Comparison of ENCODE assay signal across 20 cellular contexts in genomic region chr17:32954477-32954876, GRCh38. TPM values are rescaled to one million over a fixed set of nuclear protein-coding genes. Genes with fewer than 3 reads are reported as not detected.
A peak's percentile ranks its signal among the peaks of the same experiment; 100 is the strongest.
DNase-seq lines count a peak whose midpoint lies in the region; ATAC-seq and TF ChIP-seq lines count a peak whose summit lies in the region.
"Had no signal": no experiment of that assay in that cellular context is flagged by ENCODE, and none has a peak within 500 bp of the region (broad histone marks: within the 10 kb centered on the region; RNA-seq: fewer than 3 reads in every experiment).

No MANE protein-coding gene starts in this region.

- TF ChIP-seq CTCF in Peyer's patch (IDR thresholded peaks at IDR 0.05), result peak in 2 of 6 experiments; percentile 11 to 13
- no peak for TF ChIP-seq CTCF in left lung (IDR thresholded peaks at IDR 0.05)
- TF ChIP-seq CTCF in omental fat pad (IDR thresholded peaks at IDR 0.05), result no peak

- DNase-seq in Peyer's patch, result peak in 2 of 3 donors; percentile 87 to 88
- DNase-seq in left lung, result peak in 1 of 2 donors; percentile 76
- no peak for DNase-seq in omental fat pad (ENCODE audit: low spot score)
- peak; percentile 60 for DNase-seq in ureter (ENCODE audit: low spot score)
- DNase-seq in activated naive CD4-positive, alpha-beta T cell treated with anti-CD3 and anti-CD28 coated beads, Interleukin-2, amount 50 U/mL, for 16 hours, result no peak
- no peak for DNase-seq in activated effector memory CD4-positive, alpha-beta T cell treated with anti-CD3 and anti-CD28 coated beads, Interleukin-2, amount 50 U/mL, for 16 hours
- DNase-seq in activated CD4-positive, CD25-positive, alpha-beta regulatory T cell treated with anti-CD3 and anti-CD28 coated beads, Interleukin-2, amount 50 U/mL, for 72 hours, result no peak
- DNase-seq: CD4-positive, alpha-beta memory T cell; DMS79 treated with DMSO at 0.1 percent for 48 hours; HCEC 1CT; MV-4-11; NCI-H1417; NCI-H1930; NCI-H2171 treated with DMSO at 0.1 percent for 48 hours; NCI-H82; PC-3; SJCRH30 had no signal

- H3K27ac ChIP-seq in Peyer's patch (peak overlapping the region in 3 of 4 donors; percentile 24 to 83 (median 67)), left lung (no peak overlapping the region)
- H3K27ac ChIP-seq: SJCRH30 had no signal

- ATAC-seq in left lung (peak; percentile 84), omental fat pad (ENCODE audit: low FRiP score) (peak; percentile 41)
- ATAC-seq: K562, PC-3 had no signal

- H3K27me3 ChIP-seq in Peyer's patch (no peaks in the 10 kb centered on the region), left lung (peaks cover 0 to 14% of the 10 kb centered on the region in 2 donors)

- H3K4me1 ChIP-seq in Peyer's patch, result no peaks in the 10 kb centered on the region
- H3K4me1 ChIP-seq in left lung, result no peaks in the 10 kb centered on the region
- H3K4me1 ChIP-seq: SJCRH30 had no signal

- intact Hi-C loops in left lung (cut with DNase I), result no loop called here

- peak; percentile 50 to 51 for TF ChIP-seq POLR2A in Peyer's patch (IDR thresholded peaks at IDR 0.05)

- H3K9me3 ChIP-seq in Peyer's patch, result no peaks in the 10 kb centered on the region
- no peaks in the 10 kb centered on the region for H3K9me3 ChIP-seq in left lung
- H3K9me3 ChIP-seq: SJCRH30 had no signal

- H3K36me3 ChIP-seq in Peyer's patch, result no peaks in the 10 kb centered on the region
- no peaks in the 10 kb centered on the region for H3K36me3 ChIP-seq in left lung
- H3K36me3 ChIP-seq: SJCRH30 had no signal

- H3K4me3 ChIP-seq in Peyer's patch, result peak overlapping the region in 1 of 4 donors; percentile 12
- no peak overlapping the region for H3K4me3 ChIP-seq in left lung
- H3K4me3 ChIP-seq: K562, SJCRH30 had no signal

RNA-seq across cellular contexts. Expression of gene TMEM98, which starts 26.5 kb away (rescaled TPM):
- total RNA-seq in Peyer's patch (100 to 1,000 TPM in 3 of 4 donors, 10 to 100 TPM in 1; 54.5 to 351 (median 241) TPM), left lung (100 to 1,000 TPM in 1 of 2 donors, 10 to 100 TPM in 1; 57.1 to 142 TPM), omental fat pad (100 to 1,000 TPM in 1 of 4 donors, 10 to 100 TPM in 3; 44.6 to 193 (median 80.3) TPM), ureter (41.9 TPM)
- total RNA-seq: CD4-positive, alpha-beta memory T cell had no signal

RNA-seq across cellular contexts. Expression of gene SPACA3, which starts 37.2 kb away (rescaled TPM):
- total RNA-seq in Peyer's patch (not detected), left lung (not detected), omental fat pad (not detected), ureter (not detected)
- total RNA-seq: CD4-positive, alpha-beta memory T cell; G401; K562; NCI-H460; PC-3; SJCRH30 had no signal

Comparison
In these comparisons a context has a peak if more than half of its experiments do, and no peak if none do; other contexts are left out.
1. DNase-seq: peak in Peyer's patch (2 of 3) and ureter (single experiment); none in omental fat pad (single experiment), activated naive CD4-positive, alpha-beta T cell treated with anti-CD3 and anti-CD28 coated beads, Interleukin-2, amount 50 U/mL, for 16 hours (single experiment), activated effector memory CD4-positive, alpha-beta T cell treated with anti-CD3 and anti-CD28 coated beads, Interleukin-2, amount 50 U/mL, for 16 hours (single experiment) and activated CD4-positive, CD25-positive, alpha-beta regulatory T cell treated with anti-CD3 and anti-CD28 coated beads, Interleukin-2, amount 50 U/mL, for 72 hours (single experiment).
2. H3K27ac ChIP-seq: peak in Peyer's patch (3 of 4); none in left lung (0 of 2).